ENCODE assay signal across 30 cellular contexts in genomic region chr19:7985481-7985911, GRCh38. TPM values are rescaled to one million over a fixed set of nuclear protein-coding genes. Genes with fewer than 3 reads are reported as not detected.
DNase-seq lines count a peak whose midpoint lies in the region; ATAC-seq and TF ChIP-seq lines count a peak whose summit lies in the region.
"Had no signal": no experiment of that assay in that cellular context is flagged by ENCODE, and none has a peak within 500 bp of the region (broad histone marks: within the 10 kb centered on the region; RNA-seq: fewer than 3 reads in every experiment).

No MANE protein-coding gene starts in this region.

- H3K9me3 ChIP-seq in lower lobe of right lung (no peaks in the 10 kb centered on the region), upper lobe of right lung (no peaks in the 10 kb centered on the region)
- H3K9me3 ChIP-seq: SK-N-SH had no signal

- H3K27me3 ChIP-seq in lower lobe of right lung (ENCODE audit: low read depth) (no peaks in the 10 kb centered on the region), upper lobe of right lung (no peaks in the 10 kb centered on the region)

- intact Hi-C loops in Right ventricle myocardium superior (cut with DNase I), result no loop called here
- intact Hi-C loops in left cardiac atrium (cut with DNase I), result no loop called here
- intact Hi-C loops in lower lobe of right lung (cut with DNase I), result no loop called here
- intact Hi-C loops in upper lobe of right lung (cut with DNase I), result no loop called here

- TF ChIP-seq CTCF in RWPE1 (conservative IDR thresholded peaks at IDR 0.05; ENCODE audit: low read depth) (no peak), lower lobe of right lung (IDR thresholded peaks at IDR 0.05) (no peak), upper lobe of right lung (IDR thresholded peaks at IDR 0.05) (no peak)

- CTCF ChIA-PET in RWPE1 (lab: Yijun Ruan, JAX), result no interaction called here

- POLR2A ChIA-PET in RWPE1 (lab: Yijun Ruan, JAX; ENCODE audit: low non-redundant PET), result no interaction called here

- H3K36me3 ChIP-seq in lower lobe of right lung (peaks cover 86% of the 10 kb centered on the region), upper lobe of right lung (peaks cover 65% of the 10 kb centered on the region)

- H3K4me1 ChIP-seq in lower lobe of right lung, result peaks cover 40% of the 10 kb centered on the region
- peaks cover 28% of the 10 kb centered on the region for H3K4me1 ChIP-seq in upper lobe of right lung

- ATAC-seq in Right ventricle myocardium superior (ENCODE audit: poor library complexity), result no peak
- ATAC-seq in left cardiac atrium, result no peak
- no peak for ATAC-seq in lower lobe of right lung
- ATAC-seq in upper lobe of right lung, result no peak
- ATAC-seq in HG03135 (IDR thresholded peaks at IDR 0.05; ENCODE audit: unreplicated experiment), result no peak
- ATAC-seq: Panc1 had no signal

- peak; percentile 15 for DNase-seq in Right ventricle myocardium superior
- DNase-seq in left cardiac atrium, result no peak
- DNase-seq in RWPE1 (ENCODE audit: low spot score), result no peak
- peak; percentile 13 for DNase-seq in lower lobe of right lung
- DNase-seq in upper lobe of right lung, result no peak
- DNase-seq in RKO (ENCODE audit: low spot score), result no peak
- DNase-seq in middle frontal gyrus (ENCODE audit: extremely low spot score, low spot score), result no peak
- DNase-seq: 8988T; CD4-positive, alpha-beta memory T cell; COR-L47; DMS 273 treated with DMSO at 0.1 percent for 48 hours; DMS79; EL; GDM1; H7; IMR-90; MM.1S; NCI-H1048; NCI-H1417; NCI-H187; NCI-H2081 treated with DMSO at 0.1 percent for 48 hours; NCI-H2171; NCI-H226; NCI-H510A; NCI-H69; SK-N-SH; SW 1271 had no signal

- H3K4me3 ChIP-seq in lower lobe of right lung (no peak overlapping the region), upper lobe of right lung (no peak overlapping the region)

- H3K27ac ChIP-seq in RWPE1 (peak overlapping the region; percentile 100), lower lobe of right lung (no peak overlapping the region), upper lobe of right lung (peak overlapping the region; percentile 6)
- H3K27ac ChIP-seq: KMS-11 had no signal

RNA-seq across cellular contexts. Expression of gene ELAVL1, which starts 19.9 kb away (rescaled TPM):
- total RNA-seq in Right ventricle myocardium superior (49.4 TPM), left cardiac atrium (10 to 100 TPM; 51.6 to 68.3 TPM), lower lobe of right lung (66.3 TPM), upper lobe of right lung (65.9 TPM)

RNA-seq across cellular contexts. Expression of gene TIMM44, which starts 42.0 kb away (rescaled TPM):
- total RNA-seq in Right ventricle myocardium superior (116 TPM), left cardiac atrium (10 to 100 TPM; 70.6 to 73.8 TPM), lower lobe of right lung (45.2 TPM), upper lobe of right lung (49.8 TPM)

RNA-seq across cellular contexts. Expression of gene CTXN1, which starts 59.6 kb away (rescaled TPM):
- 0.16 TPM for total RNA-seq in Right ventricle myocardium superior
- total RNA-seq in left cardiac atrium, result under 1 TPM; 0.91 to 0.97 TPM
- total RNA-seq in lower lobe of right lung, result 5.8 TPM
- 1.2 TPM for total RNA-seq in upper lobe of right lung
- total RNA-seq: CD4-positive, alpha-beta memory T cell had no signal

Comparison
In these comparisons a context has a peak if more than half of its experiments do, and no peak if none do; other contexts are left out.
1. DNase-seq: peak in Right ventricle myocardium superior (single experiment) and lower lobe of right lung (single experiment); none in left cardiac atrium (single experiment), RWPE1 (single experiment), upper lobe of right lung (single experiment), RKO (single experiment) and middle frontal gyrus (single experiment).